1 cellular context compared by ENCODE assay signal in genomic region chr6:32109114-32109764, GRCh38.
TF ChIP-seq lines count a peak whose summit lies in the region.

TSS of gene TNXB (minus strand) at chr6:32109338. CDS start at chr6:32098198, 11,140 bp downstream.

TF ChIP-seq in K562, 482 proteins besides CTCF, POLR2A, EP300 and RAD21 (continued from another document):
- TF ChIP-seq HBP1 (CRISPR knock-in tag; IDR thresholded peaks at IDR 0.05) (peak; percentile 70; the same call in 1 of the 2 replicates), NCOA1 (IDR thresholded peaks at IDR 0.05; ENCODE audit: low read depth) (no peak), DDX20 (tag; IDR thresholded peaks at IDR 0.05; ENCODE audit: low read depth) (no peak), ZNF586 (CRISPR knock-in tag; conservative IDR thresholded peaks at IDR 0.05) (no peak), ARID3A (IDR thresholded peaks at IDR 0.05; ENCODE audit: borderline replicate concordance, low read depth, low read length) (no peak), GTF2A2 (tag; IDR thresholded peaks at IDR 0.05) (no peak), ARNT (IDR thresholded peaks at IDR 0.05) (no peak), POLR2B (IDR thresholded peaks at IDR 0.05; ENCODE audit: low read depth, partially characterized antibody) (peak; percentile 21), ZBED1 (IDR thresholded peaks at IDR 0.05) (no peak), SMAD3 (CRISPR knock-in tag; conservative IDR thresholded peaks at IDR 0.05) (no peak), HMGXB4 (CRISPR knock-in tag; IDR thresholded peaks at IDR 0.05) (no peak), NR2C2 (CRISPR knock-in tag; IDR thresholded peaks at IDR 0.05) (no peak), NR2C2 (tag; IDR thresholded peaks at IDR 0.05) (no peak), KDM5B (IDR thresholded peaks at IDR 0.05; ENCODE audit: insufficient replicate concordance, low read depth, low read length) (peak; percentile 10), HLTF (IDR thresholded peaks at IDR 0.05) (no peak), KLF6 (CRISPR knock-in tag; IDR thresholded peaks at IDR 0.05; ENCODE audit: borderline replicate concordance) (no peak), TRIM25 (IDR thresholded peaks at IDR 0.05; ENCODE audit: borderline replicate concordance) (no peak), CREB5 (CRISPR knock-in tag; IDR thresholded peaks at IDR 0.05) (no peak), ZZZ3 (IDR thresholded peaks at IDR 0.05) (no peak), RBM22 (IDR thresholded peaks at IDR 0.05; ENCODE audit: low read depth, low read length, poor library complexity, severe bottlenecking) (no peak), ATF4 (CRISPR knock-in tag; IDR thresholded peaks at IDR 0.05) (no peak), ZBTB26 (CRISPR knock-in tag; IDR thresholded peaks at IDR 0.05) (peak; percentile 64; the same call in 1 of the 2 replicates), ZNF124 (CRISPR knock-in tag; IDR thresholded peaks at IDR 0.05) (no peak), RBM34 (IDR thresholded peaks at IDR 0.05; ENCODE audit: borderline replicate concordance, insufficient read depth, low read length) (no peak), TOE1 (IDR thresholded peaks at IDR 0.05; ENCODE audit: borderline replicate concordance) (no peak), TOE1 (CRISPR knock-in tag; IDR thresholded peaks at IDR 0.05; ENCODE audit: borderline replicate concordance, low read depth) (no peak), FUS (optimal IDR thresholded peaks at IDR 0.05; ENCODE audit: low read depth, low read length) (no peak), MECOM (CRISPR knock-in tag; IDR thresholded peaks at IDR 0.05) (no peak), ZC3H4 (CRISPR knock-in tag; IDR thresholded peaks at IDR 0.05; ENCODE audit: borderline replicate concordance) (no peak), ZFP1 (CRISPR knock-in tag; IDR thresholded peaks at IDR 0.05) (no peak), RBM15 (IDR thresholded peaks at IDR 0.05; ENCODE audit: insufficient read depth, low read length) (no peak), CBX3 (IDR thresholded peaks at IDR 0.05; ENCODE audit: borderline replicate concordance in 1 of 2, low read length in 2 of 2) (no peak), ELF4 (CRISPR knock-in tag; IDR thresholded peaks at IDR 0.05) (peak; percentile 50; the same call in 1 of the 2 replicates)
- TF ChIP-seq, protein P1, sequence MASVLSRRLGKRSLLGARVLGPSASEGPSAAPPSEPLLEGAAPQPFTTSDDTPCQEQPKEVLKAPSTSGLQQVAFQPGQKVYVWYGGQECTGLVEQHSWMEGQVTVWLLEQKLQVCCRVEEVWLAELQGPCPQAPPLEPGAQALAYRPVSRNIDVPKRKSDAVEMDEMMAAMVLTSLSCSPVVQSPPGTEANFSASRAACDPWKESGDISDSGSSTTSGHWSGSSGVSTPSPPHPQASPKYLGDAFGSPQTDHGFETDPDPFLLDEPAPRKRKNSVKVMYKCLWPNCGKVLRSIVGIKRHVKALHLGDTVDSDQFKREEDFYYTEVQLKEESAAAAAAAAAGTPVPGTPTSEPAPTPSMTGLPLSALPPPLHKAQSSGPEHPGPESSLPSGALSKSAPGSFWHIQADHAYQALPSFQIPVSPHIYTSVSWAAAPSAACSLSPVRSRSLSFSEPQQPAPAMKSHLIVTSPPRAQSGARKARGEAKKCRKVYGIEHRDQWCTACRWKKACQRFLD (CRISPR knock-in tag; IDR thresholded peaks at IDR 0.05), result no peak
- TF ChIP-seq, protein P2, sequence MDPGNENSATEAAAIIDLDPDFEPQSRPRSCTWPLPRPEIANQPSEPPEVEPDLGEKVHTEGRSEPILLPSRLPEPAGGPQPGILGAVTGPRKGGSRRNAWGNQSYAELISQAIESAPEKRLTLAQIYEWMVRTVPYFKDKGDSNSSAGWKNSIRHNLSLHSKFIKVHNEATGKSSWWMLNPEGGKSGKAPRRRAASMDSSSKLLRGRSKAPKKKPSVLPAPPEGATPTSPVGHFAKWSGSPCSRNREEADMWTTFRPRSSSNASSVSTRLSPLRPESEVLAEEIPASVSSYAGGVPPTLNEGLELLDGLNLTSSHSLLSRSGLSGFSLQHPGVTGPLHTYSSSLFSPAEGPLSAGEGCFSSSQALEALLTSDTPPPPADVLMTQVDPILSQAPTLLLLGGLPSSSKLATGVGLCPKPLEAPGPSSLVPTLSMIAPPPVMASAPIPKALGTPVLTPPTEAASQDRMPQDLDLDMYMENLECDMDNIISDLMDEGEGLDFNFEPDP (CRISPR knock-in tag; IDR thresholded peaks at IDR 0.05), result no peak
- TF ChIP-seq, protein P3, sequence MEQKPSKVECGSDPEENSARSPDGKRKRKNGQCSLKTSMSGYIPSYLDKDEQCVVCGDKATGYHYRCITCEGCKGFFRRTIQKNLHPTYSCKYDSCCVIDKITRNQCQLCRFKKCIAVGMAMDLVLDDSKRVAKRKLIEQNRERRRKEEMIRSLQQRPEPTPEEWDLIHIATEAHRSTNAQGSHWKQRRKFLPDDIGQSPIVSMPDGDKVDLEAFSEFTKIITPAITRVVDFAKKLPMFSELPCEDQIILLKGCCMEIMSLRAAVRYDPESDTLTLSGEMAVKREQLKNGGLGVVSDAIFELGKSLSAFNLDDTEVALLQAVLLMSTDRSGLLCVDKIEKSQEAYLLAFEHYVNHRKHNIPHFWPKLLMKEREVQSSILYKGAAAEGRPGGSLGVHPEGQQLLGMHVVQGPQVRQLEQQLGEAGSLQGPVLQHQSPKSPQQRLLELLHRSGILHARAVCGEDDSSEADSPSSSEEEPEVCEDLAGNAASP (IDR thresholded peaks at IDR 0.05), result no peak
- TF ChIP-seq, protein P4, sequence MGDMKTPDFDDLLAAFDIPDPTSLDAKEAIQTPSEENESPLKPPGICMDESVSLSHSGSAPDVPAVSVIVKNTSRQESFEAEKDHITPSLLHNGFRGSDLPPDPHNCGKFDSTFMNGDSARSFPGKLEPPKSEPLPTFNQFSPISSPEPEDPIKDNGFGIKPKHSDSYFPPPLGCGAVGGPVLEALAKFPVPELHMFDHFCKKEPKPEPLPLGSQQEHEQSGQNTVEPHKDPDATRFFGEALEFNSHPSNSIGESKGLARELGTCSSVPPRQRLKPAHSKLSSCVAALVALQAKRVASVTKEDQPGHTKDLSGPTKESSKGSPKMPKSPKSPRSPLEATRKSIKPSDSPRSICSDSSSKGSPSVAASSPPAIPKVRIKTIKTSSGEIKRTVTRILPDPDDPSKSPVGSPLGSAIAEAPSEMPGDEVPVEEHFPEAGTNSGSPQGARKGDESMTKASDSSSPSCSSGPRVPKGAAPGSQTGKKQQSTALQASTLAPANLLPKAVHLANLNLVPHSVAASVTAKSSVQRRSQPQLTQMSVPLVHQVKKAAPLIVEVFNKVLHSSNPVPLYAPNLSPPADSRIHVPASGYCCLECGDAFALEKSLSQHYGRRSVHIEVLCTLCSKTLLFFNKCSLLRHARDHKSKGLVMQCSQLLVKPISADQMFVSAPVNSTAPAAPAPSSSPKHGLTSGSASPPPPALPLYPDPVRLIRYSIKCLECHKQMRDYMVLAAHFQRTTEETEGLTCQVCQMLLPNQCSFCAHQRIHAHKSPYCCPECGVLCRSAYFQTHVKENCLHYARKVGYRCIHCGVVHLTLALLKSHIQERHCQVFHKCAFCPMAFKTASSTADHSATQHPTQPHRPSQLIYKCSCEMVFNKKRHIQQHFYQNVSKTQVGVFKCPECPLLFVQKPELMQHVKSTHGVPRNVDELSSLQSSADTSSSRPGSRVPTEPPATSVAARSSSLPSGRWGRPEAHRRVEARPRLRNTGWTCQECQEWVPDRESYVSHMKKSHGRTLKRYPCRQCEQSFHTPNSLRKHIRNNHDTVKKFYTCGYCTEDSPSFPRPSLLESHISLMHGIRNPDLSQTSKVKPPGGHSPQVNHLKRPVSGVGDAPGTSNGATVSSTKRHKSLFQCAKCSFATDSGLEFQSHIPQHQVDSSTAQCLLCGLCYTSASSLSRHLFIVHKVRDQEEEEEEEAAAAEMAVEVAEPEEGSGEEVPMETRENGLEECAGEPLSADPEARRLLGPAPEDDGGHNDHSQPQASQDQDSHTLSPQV (IDR thresholded peaks at IDR 0.05), result no peak
